Comparison of ENCODE assay signal across 19 cellular contexts in the genomic region with DNA sequence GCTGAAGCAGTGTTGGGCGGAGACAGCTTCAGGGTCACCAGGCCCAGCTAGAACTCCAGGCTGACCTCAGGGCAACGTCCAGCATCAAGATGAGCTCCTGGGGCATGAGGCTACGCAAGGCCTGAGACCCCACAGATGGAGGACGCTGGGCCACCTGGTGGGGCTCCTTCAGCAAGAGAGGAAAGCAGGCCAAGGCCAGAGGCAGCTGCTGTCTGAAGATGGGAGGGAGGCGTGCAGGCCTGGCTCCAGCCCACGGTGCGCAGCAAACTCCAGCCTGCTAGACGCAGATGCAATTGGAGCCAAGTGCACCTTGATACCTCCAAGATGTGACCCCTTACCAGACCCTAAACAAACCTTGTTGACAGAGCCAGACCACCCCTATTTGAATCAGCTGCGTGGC.
DNase-seq lines count a peak whose midpoint lies in the region; ATAC-seq and TF ChIP-seq lines count a peak whose summit lies in the region.
"Had no signal": no experiment of that assay in that cellular context is flagged by ENCODE, and none has a peak within 500 bp of the region (broad histone marks: within the 10 kb centered on the region; RNA-seq: fewer than 3 reads in every experiment).

No MANE protein-coding gene starts in this region.

- no peak overlapping the region for H3K4me2 ChIP-seq in trophoblast cell (ENCODE audit: low read length)
- no peak overlapping the region for H3K4me2 ChIP-seq in Karpas-422 (ENCODE audit: low read depth, low read length, poor library complexity, severe bottlenecking)

- H3K18ac ChIP-seq in trophoblast cell (ENCODE audit: low read length): no peak overlapping the region

- H4K91ac ChIP-seq in trophoblast cell (ENCODE audit: low read depth, low read length): peak overlapping the region; percentile 20

- H3K36me3 ChIP-seq in trophoblast cell (ENCODE audit: control insufficient read depth in 1 of 2, insufficient read depth in 2 of 2, low read length in 2 of 2) (no peaks in the 10 kb centered on the region), upper lobe of left lung (no peaks in the 10 kb centered on the region), Karpas-422 (ENCODE audit: insufficient read depth, low read length) (no peaks in the 10 kb centered on the region), tibial artery (no peaks in the 10 kb centered on the region), sigmoid colon (no peaks in the 10 kb centered on the region)
- H3K36me3 ChIP-seq: SJSA1 had no signal

- H3K27me3 ChIP-seq in HL-60 (ENCODE audit: insufficient read depth, poor library complexity, severe bottlenecking): no peaks in the 10 kb centered on the region
- no peaks in the 10 kb centered on the region for H3K27me3 ChIP-seq in trophoblast cell (ENCODE audit: insufficient read depth, low read length)
- no peaks in the 10 kb centered on the region for H3K27me3 ChIP-seq in upper lobe of left lung
- H3K27me3 ChIP-seq in Karpas-422 (ENCODE audit: low read length): no peaks in the 10 kb centered on the region
- H3K27me3 ChIP-seq in tibial artery: no peaks in the 10 kb centered on the region
- no peaks in the 10 kb centered on the region for H3K27me3 ChIP-seq in sigmoid colon
- H3K27me3 ChIP-seq: SJSA1 had no signal

- H3K27ac Mint-ChIP-seq in dendritic cell treated with granulocyte-macrophage colony-stimulating factor and Interleukin-4, amounts not matched to agents 40 ng/mL and 50 ng/mL, for 4 days: peak overlapping the region; percentile 73
- H3K27ac Mint-ChIP-seq: B cell; CD4-positive, CD25-positive, alpha-beta regulatory T cell had no signal

- peaks cover 91% of the 10 kb centered on the region for H3K4me1 Mint-ChIP-seq in dendritic cell treated with granulocyte-macrophage colony-stimulating factor and Interleukin-4, amounts not matched to agents 40 ng/mL and 50 ng/mL, for 4 days (ENCODE audit: low read depth)
- H3K4me1 Mint-ChIP-seq: B cell had no signal

- no peak overlapping the region for H2BK120ac ChIP-seq in trophoblast cell (ENCODE audit: insufficient read depth, low read length, poor library complexity)

- H3K9me3 Mint-ChIP-seq in dendritic cell treated with granulocyte-macrophage colony-stimulating factor and Interleukin-4, amounts not matched to agents 40 ng/mL and 50 ng/mL, for 4 days: no peaks in the 10 kb centered on the region
- H3K9me3 Mint-ChIP-seq: CD4-positive, CD25-positive, alpha-beta regulatory T cell had no signal

- no peak for TF ChIP-seq EP300 in upper lobe of left lung (IDR thresholded peaks at IDR 0.05)
- no peak for TF ChIP-seq EP300 in sigmoid colon (IDR thresholded peaks at IDR 0.05)

- no peak overlapping the region for H4K8ac ChIP-seq in trophoblast cell (ENCODE audit: low read depth, low read length)

- no peak overlapping the region for H3K23ac ChIP-seq in trophoblast cell (ENCODE audit: low read length)

- DNase-seq in HL-60 (ENCODE audit: low read depth in 1 of 2, low spot score in 1 of 2) (no peak), trophoblast cell (no peak), upper lobe of left lung (no peak), Karpas-422 (no peak), tibial artery (no peak), sigmoid colon (no peak)
- DNase-seq: CD4-positive, CD25-positive, alpha-beta regulatory T cell; COR-L47; DMS79; H7; MV-4-11; NCI-H1694; NCI-H2081 treated with DMSO at 0.1 percent for 48 hours; NCI-H2171 treated with DMSO at 0.1 percent for 48 hours; NCI-H446; NCI-H526 had no signal

- H2AK5ac ChIP-seq in trophoblast cell (ENCODE audit: low read length): peak overlapping the region; percentile 8

- H4K12ac ChIP-seq in trophoblast cell (ENCODE audit: low read depth, low read length): no peak overlapping the region

- intact Hi-C loops in dendritic cell treated with granulocyte-macrophage colony-stimulating factor and Interleukin-4, amounts not matched to agents 40 ng/mL and 50 ng/mL, for 4 days (cut with micrococcal nuclease): no loop called here
- intact Hi-C loops in tibial artery (cut with DNase I; ENCODE audit: low total_unique reads): no loop called here
- intact Hi-C loops in sigmoid colon (cut with DNase I): no loop called here

- H3K9me3 ChIP-seq in trophoblast cell (ENCODE audit: insufficient read depth, low read depth, low read length) (no peaks in the 10 kb centered on the region), upper lobe of left lung (no peaks in the 10 kb centered on the region), Karpas-422 (ENCODE audit: low read length) (no peaks in the 10 kb centered on the region), tibial artery (no peaks in the 10 kb centered on the region), sigmoid colon (no peaks in the 10 kb centered on the region)
- H3K9me3 ChIP-seq: SJSA1 had no signal

- H3K36me3 Mint-ChIP-seq in dendritic cell treated with granulocyte-macrophage colony-stimulating factor and Interleukin-4, amounts not matched to agents 40 ng/mL and 50 ng/mL, for 4 days (ENCODE audit: low read depth): no peaks in the 10 kb centered on the region
- H3K36me3 Mint-ChIP-seq: CD4-positive, CD25-positive, alpha-beta regulatory T cell had no signal

- no peaks in the 10 kb centered on the region for H3K79me2 ChIP-seq in trophoblast cell (ENCODE audit: control insufficient read depth, insufficient read depth, low read length, poor library complexity)
- no peaks in the 10 kb centered on the region for H3K79me2 ChIP-seq in Karpas-422 (ENCODE audit: low read length)

- no peaks in the 10 kb centered on the region for H3K9me2 ChIP-seq in Karpas-422 (replicated peaks; ENCODE audit: insufficient read depth, low read length)

- no peak overlapping the region for H2BK5ac ChIP-seq in trophoblast cell (ENCODE audit: low read depth, low read length, poor library complexity)

- peak overlapping the region; percentile 5 for H3K14ac ChIP-seq in trophoblast cell (ENCODE audit: low read length)

- H2BK12ac ChIP-seq in trophoblast cell (ENCODE audit: low read length): peak overlapping the region; percentile 4

- H3K4me3 ChIP-seq in HL-60 (replicated peaks; ENCODE audit: insufficient read depth, low read length) (no peak overlapping the region), trophoblast cell (ENCODE audit: low read depth, low read length) (no peak overlapping the region), upper lobe of left lung (no peak overlapping the region), Karpas-422 (ENCODE audit: low read length) (no peak overlapping the region), tibial artery (no peak overlapping the region), sigmoid colon (no peak overlapping the region)
- H3K4me3 ChIP-seq: SJSA1 had no signal

- H3K79me1 ChIP-seq in trophoblast cell (ENCODE audit: low read length): peaks cover 14% of the 10 kb centered on the region

- H3K4ac ChIP-seq in trophoblast cell (ENCODE audit: low read depth, low read length): no peak overlapping the region

- TF ChIP-seq POLR2A in upper lobe of left lung (IDR thresholded peaks at IDR 0.05) (no peak), sigmoid colon (IDR thresholded peaks at IDR 0.05) (no peak)

- H3K27ac ChIP-seq in HL-60 (replicated peaks) (peak overlapping the region; percentile 99), trophoblast cell (ENCODE audit: low read depth, low read length) (peak overlapping the region; percentile 2), upper lobe of left lung (peak overlapping the region in 3 of 4 donors; percentile 80 to 89 (median 87)), Karpas-422 (ENCODE audit: low read length) (no peak overlapping the region), tibial artery (no peak overlapping the region), sigmoid colon (no peak overlapping the region)
- H3K27ac ChIP-seq: SJSA1 had no signal

- H4K20me1 ChIP-seq in Karpas-422 (ENCODE audit: insufficient read depth, low read depth, low read length): no peaks in the 10 kb centered on the region

- H3K4me1 ChIP-seq in trophoblast cell (ENCODE audit: control insufficient read depth in 1 of 2, insufficient read depth in 2 of 2, low read length in 2 of 2): peaks cover 9 to 12% of the 10 kb centered on the region in 2 experiments
- H3K4me1 ChIP-seq in upper lobe of left lung: peaks cover under 1 to 22% (median 15%) of the 10 kb centered on the region in 4 donors
- no peaks in the 10 kb centered on the region for H3K4me1 ChIP-seq in Karpas-422 (ENCODE audit: low read length)
- H3K4me1 ChIP-seq in tibial artery: no peaks in the 10 kb centered on the region
- peaks cover 0 to 7% (median 4%) of the 10 kb centered on the region in 4 donors for H3K4me1 ChIP-seq in sigmoid colon
- H3K4me1 ChIP-seq: SJSA1 had no signal

- no CpG with 5 or more reads among the region's 9 CpGs for WGBS in trophoblast cell (ENCODE audit: extremely low coverage, insufficient coverage, insufficient read length)
- WGBS in upper lobe of left lung, 2 donors: 94 to 100% methylated on average over 2 to 9 of the region's 9 CpGs
- 94 to 96% methylated on average over 9 of the region's 9 CpGs for WGBS in sigmoid colon, 2 donors

- H2AFZ ChIP-seq in trophoblast cell (ENCODE audit: insufficient read depth, low read length, poor library complexity) (no peak overlapping the region), Karpas-422 (ENCODE audit: low read length) (no peak overlapping the region)

- no peak for ATAC-seq in upper lobe of left lung (ENCODE audit: low FRiP score in 2 of 2)

- H3K9ac ChIP-seq in trophoblast cell (ENCODE audit: low read length) (no peak overlapping the region), Karpas-422 (ENCODE audit: low read length) (no peak overlapping the region)

- no peaks in the 10 kb centered on the region for H3K27me3 Mint-ChIP-seq in dendritic cell treated with granulocyte-macrophage colony-stimulating factor and Interleukin-4, amounts not matched to agents 40 ng/mL and 50 ng/mL, for 4 days
- H3K27me3 Mint-ChIP-seq: B cell; CD4-positive, CD25-positive, alpha-beta regulatory T cell had no signal

- no peak overlapping the region for H3K4me3 Mint-ChIP-seq in dendritic cell treated with granulocyte-macrophage colony-stimulating factor and Interleukin-4, amounts not matched to agents 40 ng/mL and 50 ng/mL, for 4 days
- H3K4me3 Mint-ChIP-seq: B cell; CD4-positive, CD25-positive, alpha-beta regulatory T cell had no signal

- TF ChIP-seq CTCF in HL-60 (IDR thresholded peaks at IDR 0.05; ENCODE audit: insufficient read depth, low read length) (no peak), upper lobe of left lung (IDR thresholded peaks at IDR 0.05) (no peak), tibial artery (IDR thresholded peaks at IDR 0.05) (no peak), sigmoid colon (IDR thresholded peaks at IDR 0.05) (no peak)

Comparison
In these comparisons a context has a peak if more than half of its experiments do, and no peak if none do; other contexts are left out.
1. H3K27ac ChIP-seq: peak in HL-60 (single experiment), trophoblast cell (single experiment) and upper lobe of left lung (3 of 4); none in Karpas-422 (single experiment), tibial artery (0 of 2) and sigmoid colon (0 of 4).